17 cellular contexts compared by ENCODE assay signal in genomic region chr14:56759633-56760032, GRCh38. TPM values are rescaled to one million over a fixed set of nuclear protein-coding genes. Genes with fewer than 3 reads are reported as not detected.
"Had no signal": no experiment of that assay in that cellular context is flagged by ENCODE, and none has a peak within 500 bp of the region (broad histone marks: within the 10 kb centered on the region; RNA-seq: fewer than 3 reads in every experiment).

No MANE protein-coding gene starts in this region.

- DNase-seq: activated CD4-positive, CD25-positive, alpha-beta regulatory T cell treated with anti-CD3 and anti-CD28 coated beads, Interleukin-2, amount 50 U/mL, for 72 hours; activated naive CD4-positive, alpha-beta T cell treated with Interleukin-2 at 50 U/mL for 16 hours; aorta; head of caudate nucleus; kidney glomerular epithelial cell; left ventricle myocardium superior; mucosa of descending colon; naive thymus-derived CD4-positive, alpha-beta T cell; pancreas; stimulated activated naive CD8-positive, alpha-beta T cell treated with anti-CD3 and anti-CD28 coated beads, Interleukin-15, Interleukin-2, amounts not matched to agents 100 U/mL and 50 U/mL, for 24 hours; upper lobe of left lung had no signal

- ATAC-seq: left ventricle myocardium superior; mucosa of descending colon; naive thymus-derived CD4-positive, alpha-beta T cell; pancreas; sciatic nerve; stimulated activated naive CD8-positive, alpha-beta T cell treated with anti-CD3 and anti-CD28 coated beads, Interleukin-15, Interleukin-2, amounts not matched to agents 100 U/mL and 50 U/mL, for 24 hours had no signal

RNA-seq across cellular contexts. Expression of gene OTX2, which starts 50.6 kb away (rescaled TPM):
- total RNA-seq: activated CD8-positive, alpha-beta memory T cell treated with anti-CD3 and anti-CD28 coated beads for 36 hours; activated T-helper 1 cell treated with anti-CD3 and anti-CD28 coated beads, Interleukin-12 subunit alpha, Interleukin-12 subunit beta, Interleukin-2, Interleukin-4 antibody, amounts not matched to agents 30 ng/mL and 10 ng/mL and 1 ng/mL, durations not matched to agents 14 hours and 24 hours and 36 hours; aorta; bronchial epithelial cell; dermis microvascular lymphatic vessel endothelial cell; epithelial cell of proximal tubule; left ventricle myocardium superior; mucosa of descending colon; naive thymus-derived CD4-positive, alpha-beta T cell; pancreas; sciatic nerve; upper lobe of left lung had no signal
